ENCODE assay signal across 10 cellular contexts in the genomic region with DNA sequence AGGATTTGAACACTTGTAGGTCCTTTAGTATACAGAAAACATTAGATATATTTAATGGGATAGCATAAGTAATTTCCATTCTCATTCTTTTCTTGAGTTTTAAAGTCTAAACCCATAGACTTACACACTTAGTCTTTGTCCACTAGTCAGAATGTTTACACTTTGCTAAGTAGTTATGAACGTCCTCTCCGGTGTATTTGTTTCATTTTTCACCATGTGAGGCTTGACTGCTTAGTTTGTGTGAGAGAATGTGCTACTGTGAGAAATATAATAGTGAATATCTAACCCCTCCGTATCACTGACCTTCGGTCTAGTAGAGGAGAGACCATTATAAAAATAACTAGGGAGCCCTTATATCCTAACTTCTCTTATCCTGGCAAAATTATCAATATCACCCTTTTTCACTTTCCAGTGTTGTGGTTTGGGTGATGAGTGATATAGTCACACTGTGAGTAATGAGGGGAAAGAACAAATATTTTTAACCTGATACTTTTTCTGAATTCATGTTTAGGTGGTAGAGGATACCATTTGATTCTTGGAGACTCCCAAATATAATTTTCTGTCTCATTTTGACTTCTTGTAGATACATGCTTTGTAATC.
DNase-seq lines count a peak whose midpoint lies in the region; ATAC-seq and TF ChIP-seq lines count a peak whose summit lies in the region.
"Had no signal": no experiment of that assay in that cellular context is flagged by ENCODE, and none has a peak within 500 bp of the region (broad histone marks: within the 10 kb centered on the region; RNA-seq: fewer than 3 reads in every experiment).

No MANE protein-coding gene starts in this region.

- DNase-seq in tibial nerve (ENCODE audit: low spot score in 2 of 2) (no peak), amygdala (lab: John Stamatoyannopoulos, UW) (no peak)
- DNase-seq in activated CD8-positive, alpha-beta memory T cell treated with anti-CD3 and anti-CD28 coated beads, Interleukin-2, amount 50 U/mL, for 48 hours: no peak
- no peak for DNase-seq in activated T-helper 2 cell treated with anti-CD3 and anti-CD28 coated beads, Interferon-gamma antibody, Interleukin-2, Interleukin-4, amounts not matched to agents 10 μg/mL and 5 μg/mL and 100 μg/mL, durations not matched to agents 14 hours and 24 hours and 36 hours (ENCODE audit: low spot score)
- DNase-seq: GOT3, NCI-H1417 had no signal

- intact Hi-C loops in activated T-helper 2 cell treated with anti-CD3 and anti-CD28 coated beads, Interferon-gamma antibody, Interleukin-2, Interleukin-4, amounts not matched to agents 10 μg/mL and 5 μg/mL and 100 μg/mL, durations not matched to agents 14 hours and 24 hours and 36 hours (cut with micrococcal nuclease): no loop called here

- H3K36me3 Mint-ChIP-seq in activated T-helper 17 cell treated with anti-CD3 and anti-CD28 coated beads, Interleukin-2, amount 50 U/mL, for 72 hours (ENCODE audit: low read depth): no peaks in the 10 kb centered on the region
- H3K36me3 Mint-ChIP-seq in activated T-helper 2 cell treated with anti-CD3 and anti-CD28 coated beads, Interferon-gamma antibody, Interleukin-2, Interleukin-4, amounts not matched to agents 10 μg/mL and 5 μg/mL and 100 μg/mL, durations not matched to agents 14 hours and 24 hours and 36 hours (ENCODE audit: low read depth): no peaks in the 10 kb centered on the region

- H3K27ac ChIP-seq in ACC112 (ENCODE audit: low read depth, low read length) (peak overlapping the region; percentile 56), tibial nerve (no peak overlapping the region)

- no peaks in the 10 kb centered on the region for H3K27me3 Mint-ChIP-seq in activated T-helper 17 cell treated with anti-CD3 and anti-CD28 coated beads, Interleukin-2, amount 50 U/mL, for 72 hours
- peaks cover 2% of the 10 kb centered on the region for H3K27me3 Mint-ChIP-seq in activated T-helper 2 cell treated with anti-CD3 and anti-CD28 coated beads, Interferon-gamma antibody, Interleukin-2, Interleukin-4, amounts not matched to agents 10 μg/mL and 5 μg/mL and 100 μg/mL, durations not matched to agents 14 hours and 24 hours and 36 hours (ENCODE audit: low read depth)

- H3K36me3 ChIP-seq in ACC112 (ENCODE audit: insufficient read depth, low read length) (no peaks in the 10 kb centered on the region), tibial nerve (no peaks in the 10 kb centered on the region)

- H3K4me1 Mint-ChIP-seq in activated T-helper 17 cell treated with anti-CD3 and anti-CD28 coated beads, Interleukin-2, amount 50 U/mL, for 72 hours: no peaks in the 10 kb centered on the region
- peaks cover 5% of the 10 kb centered on the region for H3K4me1 Mint-ChIP-seq in activated T-helper 2 cell treated with anti-CD3 and anti-CD28 coated beads, Interferon-gamma antibody, Interleukin-2, Interleukin-4, amounts not matched to agents 10 μg/mL and 5 μg/mL and 100 μg/mL, durations not matched to agents 14 hours and 24 hours and 36 hours (ENCODE audit: low read depth)

- H3K9me3 ChIP-seq in tibial nerve: no peaks in the 10 kb centered on the region

- no peaks in the 10 kb centered on the region for H3K9me3 Mint-ChIP-seq in activated T-helper 17 cell treated with anti-CD3 and anti-CD28 coated beads, Interleukin-2, amount 50 U/mL, for 72 hours
- H3K9me3 Mint-ChIP-seq in activated T-helper 2 cell treated with anti-CD3 and anti-CD28 coated beads, Interferon-gamma antibody, Interleukin-2, Interleukin-4, amounts not matched to agents 10 μg/mL and 5 μg/mL and 100 μg/mL, durations not matched to agents 14 hours and 24 hours and 36 hours: no peaks in the 10 kb centered on the region

- H3K79me2 ChIP-seq in ACC112 (ENCODE audit: control insufficient read depth, insufficient read depth, low read length, unreplicated experiment): peaks cover 53% of the 10 kb centered on the region

- TF ChIP-seq EP300 in tibial nerve (IDR thresholded peaks at IDR 0.05): no peak

- ATAC-seq in GM19351 (IDR thresholded peaks at IDR 0.05; ENCODE audit: unreplicated experiment) (peak; percentile 68), HG03025 (IDR thresholded peaks at IDR 0.05; ENCODE audit: low FRiP score, unreplicated experiment) (peak; percentile 66)
- peak; percentile 56 for ATAC-seq in activated T-helper 17 cell treated with anti-CD3 and anti-CD28 coated beads, Interleukin-2, amount 50 U/mL, for 72 hours (replicated peaks)

- H3K4me3 ChIP-seq in ACC112 (ENCODE audit: low read depth, low read length): peak overlapping the region; percentile 46
- no peak overlapping the region for H3K4me3 ChIP-seq in tibial nerve

- H3K4me1 ChIP-seq in ACC112 (ENCODE audit: control insufficient read depth, insufficient read depth, low read length, unreplicated experiment): peaks cover 13% of the 10 kb centered on the region
- peaks cover 0 to 35% (median 11%) of the 10 kb centered on the region in 4 donors for H3K4me1 ChIP-seq in tibial nerve

- 43 to 51% methylated on average over 4 of the region's 4 CpGs for WGBS in tibial nerve, 2 donors

- no peak for TF ChIP-seq POLR2A in tibial nerve (IDR thresholded peaks at IDR 0.05)

- no peak for TF ChIP-seq CTCF in tibial nerve (IDR thresholded peaks at IDR 0.05)

- no peaks in the 10 kb centered on the region for H3K27me3 ChIP-seq in ACC112 (ENCODE audit: insufficient read depth, low read length)
- H3K27me3 ChIP-seq in tibial nerve: no peaks in the 10 kb centered on the region

- no peak overlapping the region for H3K27ac Mint-ChIP-seq in activated T-helper 17 cell treated with anti-CD3 and anti-CD28 coated beads, Interleukin-2, amount 50 U/mL, for 72 hours
- H3K27ac Mint-ChIP-seq in activated T-helper 2 cell treated with anti-CD3 and anti-CD28 coated beads, Interferon-gamma antibody, Interleukin-2, Interleukin-4, amounts not matched to agents 10 μg/mL and 5 μg/mL and 100 μg/mL, durations not matched to agents 14 hours and 24 hours and 36 hours: no peak overlapping the region

- no peak overlapping the region for H3K4me3 Mint-ChIP-seq in activated T-helper 17 cell treated with anti-CD3 and anti-CD28 coated beads, Interleukin-2, amount 50 U/mL, for 72 hours
- H3K4me3 Mint-ChIP-seq in activated T-helper 2 cell treated with anti-CD3 and anti-CD28 coated beads, Interferon-gamma antibody, Interleukin-2, Interleukin-4, amounts not matched to agents 10 μg/mL and 5 μg/mL and 100 μg/mL, durations not matched to agents 14 hours and 24 hours and 36 hours (ENCODE audit: low read depth): no peak overlapping the region

- no peak overlapping the region for H2AFZ ChIP-seq in ACC112 (ENCODE audit: low read length, unreplicated experiment)
